ENCODE assay signal across 29 cellular contexts in the genomic region with DNA sequence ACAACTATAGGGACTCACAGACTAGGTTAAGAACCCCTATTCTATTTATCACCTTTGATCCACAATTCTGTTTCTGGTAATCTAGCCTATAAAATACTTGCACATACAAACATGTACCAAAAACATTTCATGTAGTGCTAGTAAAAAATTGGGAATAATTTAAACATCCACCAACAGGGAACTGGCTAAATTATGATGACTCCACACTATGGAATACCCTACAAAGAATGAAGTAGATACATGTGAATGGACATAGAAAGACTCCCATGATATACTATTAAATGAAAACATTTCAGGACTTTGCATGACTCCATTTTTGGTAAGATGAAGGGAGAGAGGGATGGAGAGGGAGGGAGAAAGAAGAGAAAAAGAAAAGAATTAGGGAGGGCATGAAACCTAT.
"Had no signal": no experiment of that assay in that cellular context is flagged by ENCODE, and none has a peak within 500 bp of the region (broad histone marks: within the 10 kb centered on the region; RNA-seq: fewer than 3 reads in every experiment).

No MANE protein-coding gene starts in this region.

- DNase-seq: colonic mucosa; cortex of kidney; dermis blood vessel endothelial cell; dorsolateral prefrontal cortex; effector CD4-positive, alpha-beta T cell; effector CD8-positive, alpha-beta T cell; effector memory CD4-positive, alpha-beta T cell; effector memory CD8-positive, alpha-beta T cell; endodermal cell; erythroblast; esophagus squamous epithelium; foreskin fibroblast; foreskin keratinocyte; foreskin melanocyte; gastrocnemius medialis; glutamatergic neuron; head of caudate nucleus; heart left ventricle; heart right ventricle had no signal

- H3K9me3 Mint-ChIP-seq: dendritic cell treated with granulocyte-macrophage colony-stimulating factor and Interleukin-4, amounts not matched to agents 40 ng/mL and 50 ng/mL, for 4 days; effector memory CD8-positive, alpha-beta T cell; endodermal cell had no signal

- FAIRE-seq: colon, endometrium, endothelial cell of umbilical vein, frontal cortex had no signal

- H3K36me3 ChIP-seq: colonic mucosa, esophagus muscularis mucosa, esophagus squamous epithelium, gastrocnemius medialis, gastroesophageal sphincter, heart left ventricle, heart right ventricle had no signal

- H3K4me1 ChIP-seq: colonic mucosa had no signal

- H3K4me3 Mint-ChIP-seq: dendritic cell treated with granulocyte-macrophage colony-stimulating factor and Interleukin-4, amounts not matched to agents 40 ng/mL and 50 ng/mL, for 4 days; effector memory CD8-positive, alpha-beta T cell; endodermal cell had no signal

- H3K9me3 ChIP-seq: colonic mucosa, esophagus muscularis mucosa, esophagus squamous epithelium, gastrocnemius medialis, gastroesophageal sphincter, heart left ventricle, heart right ventricle had no signal

- H3K27ac Mint-ChIP-seq: dendritic cell treated with granulocyte-macrophage colony-stimulating factor and Interleukin-4, amounts not matched to agents 40 ng/mL and 50 ng/mL, for 4 days; effector memory CD8-positive, alpha-beta T cell; endodermal cell had no signal

- H3K27me3 Mint-ChIP-seq: effector memory CD8-positive, alpha-beta T cell had no signal

- H3K27me3 ChIP-seq: colonic mucosa, dorsolateral prefrontal cortex, esophagus muscularis mucosa, esophagus squamous epithelium, foreskin keratinocyte, gastrocnemius medialis, gastroesophageal sphincter, heart left ventricle, heart right ventricle had no signal

- H3K4me3 ChIP-seq: colonic mucosa, coronary artery, dorsolateral prefrontal cortex, esophagus muscularis mucosa, esophagus squamous epithelium, gastrocnemius medialis, gastroesophageal sphincter, heart left ventricle, heart right ventricle had no signal

- ATAC-seq: effector memory CD8-positive, alpha-beta T cell; esophagus mucosa; foreskin keratinocyte; gastrocnemius medialis; gastroesophageal sphincter; heart left ventricle; heart right ventricle had no signal

- H3K27ac ChIP-seq: colonic mucosa, coronary artery, dorsolateral prefrontal cortex, epithelial cell of prostate, esophagus muscularis mucosa, esophagus squamous epithelium, foreskin keratinocyte, gastroesophageal sphincter, heart left ventricle had no signal
